1 cellular context compared by ENCODE assay signal in genomic region chr15:62999923-63000484, GRCh38.
TF ChIP-seq lines count a peak whose summit lies in the region.

No MANE protein-coding gene starts in this region.

TF ChIP-seq in GM23338, 12 proteins besides CTCF, POLR2A, EP300 and RAD21 (continued from another document):
- TF ChIP-seq ZNF462 (CRISPR knock-in tag; IDR thresholded peaks at IDR 0.05) (no peak), JUNB (IDR thresholded peaks at IDR 0.05; ENCODE audit: unreplicated experiment) (no peak), EZH2 (IDR thresholded peaks at IDR 0.05; ENCODE audit: low read depth, unreplicated experiment) (no peak), POLR2AphosphoS5 (IDR thresholded peaks at IDR 0.05; ENCODE audit: low read depth) (no peak), NANOG (IDR thresholded peaks at IDR 0.05; ENCODE audit: borderline replicate concordance) (no peak), CREB1 (CRISPR knock-in tag; IDR thresholded peaks at IDR 0.05; ENCODE audit: low read depth) (no peak), EZH2phosphoT487 (IDR thresholded peaks at IDR 0.05; ENCODE audit: unreplicated experiment) (no peak), STAT1 (IDR thresholded peaks at IDR 0.05; ENCODE audit: unreplicated experiment) (no peak), REST (IDR thresholded peaks at IDR 0.05; ENCODE audit: unreplicated experiment) (no peak)
